17 cellular contexts compared by ENCODE assay signal in the genomic region with DNA sequence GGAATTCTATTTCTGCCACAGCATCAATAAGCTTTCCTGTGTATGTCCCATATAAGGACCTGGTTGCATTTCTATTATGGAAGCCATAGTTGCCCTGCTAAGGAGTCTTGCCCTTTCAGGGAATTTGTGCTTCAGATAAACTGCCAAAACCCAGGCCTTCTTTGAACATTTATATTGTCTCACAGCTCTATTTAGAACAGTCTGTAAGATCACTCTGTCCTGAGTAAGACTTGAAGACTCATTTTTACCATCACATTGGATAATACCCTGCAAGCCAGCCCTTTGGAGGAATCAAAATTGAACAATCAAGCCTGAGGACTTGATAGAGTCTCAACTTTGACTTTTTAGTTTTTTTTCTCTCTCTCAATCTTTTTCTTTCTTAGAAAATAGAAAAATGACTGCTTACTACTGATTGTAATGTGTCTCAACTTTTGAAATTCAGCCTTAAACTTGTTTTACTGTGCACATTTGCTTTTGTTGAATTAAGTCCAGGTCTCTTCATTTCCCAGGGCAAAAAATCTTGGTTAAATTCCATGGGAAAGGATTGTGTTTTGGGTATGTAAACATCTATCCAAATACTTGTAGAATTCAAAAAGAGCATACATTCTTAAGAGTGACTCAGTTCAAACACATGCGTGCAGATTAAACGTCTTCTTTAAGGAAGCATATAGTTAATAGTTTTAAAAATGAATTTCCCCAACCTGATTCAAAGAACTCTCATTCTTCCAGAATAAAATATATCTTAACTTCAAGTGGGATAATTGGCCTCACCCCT.
A peak's percentile ranks its signal among the peaks of the same experiment; 100 is the strongest.
DNase-seq lines count a peak whose midpoint lies in the region; ATAC-seq and TF ChIP-seq lines count a peak whose summit lies in the region.
"Had no signal": no experiment of that assay in that cellular context is flagged by ENCODE, and none has a peak within 500 bp of the region (broad histone marks: within the 10 kb centered on the region; RNA-seq: fewer than 3 reads in every experiment).

No MANE protein-coding gene starts in this region.

- H3K27me3 ChIP-seq in BJ (ENCODE audit: control insufficient read depth, insufficient read depth, low read length) = no peaks in the 10 kb centered on the region
- H3K27me3 ChIP-seq in osteoblast (ENCODE audit: insufficient read depth, low read length) = no peaks in the 10 kb centered on the region
- H3K27me3 ChIP-seq: dorsolateral prefrontal cortex had no signal

- H2AFZ ChIP-seq in osteoblast (ENCODE audit: low read length) = peak overlapping the region; percentile 13

- peak overlapping the region; percentile 74 for H3K27ac ChIP-seq in osteoblast (ENCODE audit: low read depth, low read length)
- H3K27ac ChIP-seq: VCaP had no signal

- H3K36me3 ChIP-seq in BJ (ENCODE audit: control insufficient read depth, insufficient read depth, low read length) (no peaks in the 10 kb centered on the region), osteoblast (ENCODE audit: insufficient read depth, low read length) (no peaks in the 10 kb centered on the region)

- no peaks in the 10 kb centered on the region for H4K20me1 ChIP-seq in osteoblast (ENCODE audit: insufficient read depth, low read length)

- CTCF ChIA-PET in BJ (lab: Yijun Ruan, JAX) = interaction anchor here (0.6 kb wide), 1 partner anchor 1641 kb away, joined by 3 read pairs; no protein-coding TSS in a partner anchor

- peak; percentile 87 for DNase-seq in BJ (ENCODE audit: low read depth)
- peak; percentile 9 for DNase-seq in NCI-H2227 (lab: John Stamatoyannopoulos, UW; ENCODE audit: unreplicated experiment)
- DNase-seq in dermis blood vessel endothelial cell = peak; percentile 22
- DNase-seq in osteoblast (ENCODE audit: insufficient read length, low spot score, missing footprints) = peak; percentile 3
- no peak for DNase-seq in globus pallidus (ENCODE audit: low spot score)
- DNase-seq in NCI-H1694 (lab: John Stamatoyannopoulos, UW) = no peak
- no peak for DNase-seq in stimulated activated CD4-positive, alpha-beta T cell treated with anti-CD3 and anti-CD28 coated beads, Interleukin-4, amount 100 ng/mL, for 4 hours
- DNase-seq: CD4-positive, alpha-beta memory T cell; dorsolateral prefrontal cortex; hypothalamus; NCI-H1092; NCI-H526 treated with DMSO at 0.1 percent for 48 hours; occipital lobe; SHP77 treated with DMSO at 0.1 percent for 48 hours; stimulated activated naive CD4-positive, alpha-beta T cell had no signal

- POLR2A ChIA-PET in BJ (lab: Charles Lee) = no interaction called here

- H3K79me2 ChIP-seq in osteoblast (ENCODE audit: insufficient read depth, low read length) = no peaks in the 10 kb centered on the region

- H3K9me3 ChIP-seq in osteoblast (ENCODE audit: low read depth, low read length) = no peaks in the 10 kb centered on the region

- no peak for TF ChIP-seq CTCF in BJ (IDR thresholded peaks at IDR 0.05; ENCODE audit: insufficient read depth, low read depth, low read length)
- no peak for TF ChIP-seq CTCF in osteoblast (IDR thresholded peaks at IDR 0.05; ENCODE audit: extremely low read depth, low read depth, low read length)

- H3K4me3 ChIP-seq in BJ (ENCODE audit: low read depth, low read length) (no peak overlapping the region), osteoblast (ENCODE audit: insufficient read depth, low read length) (no peak overlapping the region)
- H3K4me3 ChIP-seq: dorsolateral prefrontal cortex had no signal

- ATAC-seq in GM19324 (IDR thresholded peaks at IDR 0.05; ENCODE audit: low FRiP score, unreplicated experiment) = no peak

- H3K4me2 ChIP-seq in osteoblast (ENCODE audit: insufficient read depth, low read length) = peak overlapping the region; percentile 48

- H3K4me1 ChIP-seq in osteoblast (ENCODE audit: insufficient read depth, low read length) = peaks cover 19% of the 10 kb centered on the region

Comparison
In these comparisons a context has a peak if more than half of its experiments do, and no peak if none do; other contexts are left out.
1. DNase-seq: peak in BJ (single experiment), NCI-H2227 (single experiment), dermis blood vessel endothelial cell (single experiment) and osteoblast (single experiment); none in globus pallidus (single experiment), NCI-H1694 (single experiment) and stimulated activated CD4-positive, alpha-beta T cell treated with anti-CD3 and anti-CD28 coated beads, Interleukin-4, amount 100 ng/mL, for 4 hours (0 of 2).